In the genomic region with DNA sequence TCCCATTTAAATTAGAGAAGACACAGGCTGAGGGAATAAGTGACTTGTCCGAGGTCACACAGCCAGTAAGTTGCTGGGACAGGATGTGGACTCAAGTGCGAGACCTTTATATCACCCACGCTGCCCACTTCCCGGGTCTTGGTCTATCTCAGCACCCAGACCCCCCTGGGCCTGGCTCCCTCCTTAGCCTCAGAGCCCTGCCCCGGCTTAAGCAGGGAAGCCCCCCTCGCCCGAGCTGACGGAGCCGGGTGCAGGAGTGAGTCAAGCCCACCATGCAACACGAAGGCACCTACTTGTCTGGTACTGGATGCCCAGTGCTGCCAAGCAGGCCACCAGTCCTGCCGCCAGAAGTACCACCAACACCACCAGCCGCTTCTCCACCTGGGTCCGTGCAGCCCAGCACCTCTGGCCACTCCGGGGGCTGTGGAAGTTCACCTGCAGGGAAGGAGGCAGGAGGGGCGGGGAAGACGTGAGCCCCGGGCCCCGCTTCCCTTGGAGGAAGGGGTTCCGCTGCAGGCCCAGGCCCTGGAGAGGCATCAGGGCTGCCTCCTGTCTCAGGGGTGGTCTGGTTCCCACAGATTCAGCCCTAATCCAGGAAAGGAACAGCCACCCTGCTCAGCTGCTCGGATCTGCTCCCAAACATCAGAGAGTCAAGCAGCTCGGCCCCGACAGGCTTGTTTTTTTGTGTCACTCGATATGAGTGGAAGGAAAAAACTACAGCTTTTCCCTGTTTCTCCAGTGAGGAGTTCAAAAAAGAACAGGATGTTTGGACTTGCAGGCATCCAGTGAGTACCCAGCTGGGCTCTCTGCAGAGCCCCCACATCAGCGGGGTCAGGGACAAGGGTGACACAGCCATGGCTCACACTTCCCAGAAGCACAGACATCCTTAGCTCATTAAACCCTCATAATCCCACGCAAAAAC, we compare ENCODE assay signal across 9 cellular contexts. TPM values are rescaled to one million over a fixed set of nuclear protein-coding genes. Genes with fewer than 3 reads are reported as not detected.
DNase-seq lines count a peak whose midpoint lies in the region; ATAC-seq and TF ChIP-seq lines count a peak whose summit lies in the region.
"Had no signal": no experiment of that assay in that cellular context is flagged by ENCODE, and none has a peak within 500 bp of the region (broad histone marks: within the 10 kb centered on the region; RNA-seq: fewer than 3 reads in every experiment).

No MANE protein-coding gene starts in this region.

- no peaks in the 10 kb centered on the region for H3K27me3 Mint-ChIP-seq in CD4-positive, CD25-positive, alpha-beta regulatory T cell

- H3K27me3 ChIP-seq in CD4-positive, CD25-positive, alpha-beta regulatory T cell (ENCODE audit: control insufficient read depth, insufficient read depth, low read length), result no peaks in the 10 kb centered on the region
- no peaks in the 10 kb centered on the region for H3K27me3 ChIP-seq in gastroesophageal sphincter

- no peak for TF ChIP-seq CTCF in WI38 (IDR thresholded peaks at IDR 0.05; ENCODE audit: low read depth, low read length)
- no peak for TF ChIP-seq CTCF in gastroesophageal sphincter (IDR thresholded peaks at IDR 0.05)

- no peaks in the 10 kb centered on the region for H3K9me3 Mint-ChIP-seq in CD4-positive, CD25-positive, alpha-beta regulatory T cell

- TF ChIP-seq POLR2A in gastroesophageal sphincter (IDR thresholded peaks at IDR 0.05), result no peak

- H3K9me3 ChIP-seq in CD4-positive, CD25-positive, alpha-beta regulatory T cell (ENCODE audit: control insufficient read depth in 2 of 2, low read length in 2 of 2), result no peaks in the 10 kb centered on the region
- no peaks in the 10 kb centered on the region for H3K9me3 ChIP-seq in gastroesophageal sphincter

- peak overlapping the region in 3 of 4 donors; percentile 68 to 88 (median 69) for H3K4me3 Mint-ChIP-seq in CD4-positive, CD25-positive, alpha-beta regulatory T cell

- no peak for ATAC-seq in CD4-positive, CD25-positive, alpha-beta regulatory T cell (ENCODE audit: low read depth in 2 of 2)
- ATAC-seq in gastroesophageal sphincter (no peak), GM18498 (IDR thresholded peaks at IDR 0.05; ENCODE audit: unreplicated experiment) (no peak)

- peak overlapping the region; percentile 73 for H3K27ac ChIP-seq in CD4-positive, CD25-positive, alpha-beta regulatory T cell (ENCODE audit: insufficient read depth, low read length, poor library complexity, severe bottlenecking)
- peak overlapping the region in 3 of 4 donors; percentile 69 to 79 (median 70) for H3K27ac ChIP-seq in gastroesophageal sphincter

- peaks cover 42% of the 10 kb centered on the region for H3K36me3 ChIP-seq in CD4-positive, CD25-positive, alpha-beta regulatory T cell (ENCODE audit: control insufficient read depth, insufficient read depth, low read length)
- peaks cover 0 to 45% of the 10 kb centered on the region in 2 donors for H3K36me3 ChIP-seq in gastroesophageal sphincter

- peak overlapping the region; percentile 67 for H3K4me3 ChIP-seq in CD4-positive, CD25-positive, alpha-beta regulatory T cell (ENCODE audit: low read depth, low read length)
- H3K4me3 ChIP-seq in WI38 (ENCODE audit: low read depth, low read length), result peak overlapping the region; percentile 22; the same call in 1 of the 2 replicates
- peak overlapping the region in 1 of 2 donors; percentile 38 for H3K4me3 ChIP-seq in gastroesophageal sphincter

- H3K27ac Mint-ChIP-seq in CD4-positive, CD25-positive, alpha-beta regulatory T cell, result peak overlapping the region; percentile 77 to 97 (median 89)

- WGBS in gastroesophageal sphincter (ENCODE audit: low coverage in 1 of 2), 2 donors, result 55 to 74% methylated on average over 2 to 5 of the region's 25 CpGs

- intact Hi-C loops in posterior vena cava (cut with DNase I), result no loop called here

- H3K4me1 ChIP-seq in CD4-positive, CD25-positive, alpha-beta regulatory T cell (ENCODE audit: control insufficient read depth, insufficient read depth, low read length, poor library complexity, severe bottlenecking), result peaks cover 37% of the 10 kb centered on the region
- peaks cover 0 to 66% (median 21%) of the 10 kb centered on the region in 3 donors for H3K4me1 ChIP-seq in gastroesophageal sphincter

- H3K36me3 Mint-ChIP-seq in CD4-positive, CD25-positive, alpha-beta regulatory T cell, result peaks cover 32% of the 10 kb centered on the region

- TF ChIP-seq EP300 in gastroesophageal sphincter (IDR thresholded peaks at IDR 0.05), result no peak

- no peak for DNase-seq in CD4-positive, CD25-positive, alpha-beta regulatory T cell
- peak; percentile 82 for DNase-seq in posterior vena cava (ENCODE audit: low spot score)
- DNase-seq in CD1c-positive myeloid dendritic cell (ENCODE audit: extremely low spot score), result no peak
- no peak for DNase-seq in GM03348 (ENCODE audit: low spot score)
- DNase-seq in AG20443 (ENCODE audit: low spot score), result no peak
- DNase-seq: DND-41 had no signal

- peaks cover 19 to 66% (median 33%) of the 10 kb centered on the region in 4 donors for H3K4me1 Mint-ChIP-seq in CD4-positive, CD25-positive, alpha-beta regulatory T cell

RNA-seq across cellular contexts. Expression of a gene that starts 11.1 kb away (rescaled TPM):
- 140 TPM for total RNA-seq in CD4-positive, CD25-positive, alpha-beta regulatory T cell
- polyA plus RNA-seq in CD4-positive, CD25-positive, alpha-beta regulatory T cell, result 10 to 100 TPM; 25.7 to 32.3 (median 27.7) TPM
- 10 to 100 TPM; 68.3 to 94.7 (median 69.9) TPM for total RNA-seq in gastroesophageal sphincter
- 100 to 1,000 TPM; 108 to 120 TPM for total RNA-seq in posterior vena cava
